ENCODE assay signal across 11 cellular contexts in the genomic region with DNA sequence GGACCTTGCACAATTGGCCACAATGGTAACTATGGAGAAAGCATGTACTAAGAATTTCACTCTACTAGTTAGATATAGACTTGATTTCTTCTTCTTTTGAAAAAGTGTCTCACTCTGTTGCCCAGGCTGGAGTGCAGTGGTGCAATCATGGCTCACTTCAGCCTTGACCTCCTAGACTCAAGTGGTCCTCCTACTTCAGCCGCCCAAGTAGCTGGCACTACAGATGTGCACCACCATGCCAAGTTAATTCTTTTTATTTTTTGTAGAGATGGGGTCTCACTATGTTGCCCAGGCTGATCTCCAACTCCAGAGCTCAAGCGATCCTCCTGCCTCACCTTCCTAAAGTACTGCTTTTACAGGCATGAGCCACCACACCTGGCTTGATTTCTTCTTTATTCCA.
"Had no signal": no experiment of that assay in that cellular context is flagged by ENCODE, and none has a peak within 500 bp of the region (broad histone marks: within the 10 kb centered on the region; RNA-seq: fewer than 3 reads in every experiment).

No MANE protein-coding gene starts in this region.

- H3K4me3 Mint-ChIP-seq: GM23338, H9, HFFc6 had no signal

- H3K9me3 Mint-ChIP-seq: GM23338, H9, HFFc6 had no signal

- DNase-seq: GM23248, GOT3, H7, H9, HCEC 1CT, HFFc6 had no signal

- FAIRE-seq: H1, H54 had no signal

- H3K9me3 ChIP-seq: HAP-1 had no signal

- H3K4me1 ChIP-seq: HAP-1 had no signal

- H3K4me2 ChIP-seq: GM23338 had no signal

- H3K9ac ChIP-seq: GM23248 had no signal

- H3K4me3 ChIP-seq: GM23248, GM23338, HAP-1 had no signal

- H3K27ac ChIP-seq: GM23248 had no signal

- H3K36me3 ChIP-seq: HAP-1 had no signal

- ATAC-seq: GM23338, HCT116 had no signal

- H3K27ac Mint-ChIP-seq: GM23338, H9, HFFc6 had no signal

- H2AFZ ChIP-seq: GM23248, GM23338 had no signal
